Comparison of ENCODE assay signal across 8 cellular contexts in the genomic region with DNA sequence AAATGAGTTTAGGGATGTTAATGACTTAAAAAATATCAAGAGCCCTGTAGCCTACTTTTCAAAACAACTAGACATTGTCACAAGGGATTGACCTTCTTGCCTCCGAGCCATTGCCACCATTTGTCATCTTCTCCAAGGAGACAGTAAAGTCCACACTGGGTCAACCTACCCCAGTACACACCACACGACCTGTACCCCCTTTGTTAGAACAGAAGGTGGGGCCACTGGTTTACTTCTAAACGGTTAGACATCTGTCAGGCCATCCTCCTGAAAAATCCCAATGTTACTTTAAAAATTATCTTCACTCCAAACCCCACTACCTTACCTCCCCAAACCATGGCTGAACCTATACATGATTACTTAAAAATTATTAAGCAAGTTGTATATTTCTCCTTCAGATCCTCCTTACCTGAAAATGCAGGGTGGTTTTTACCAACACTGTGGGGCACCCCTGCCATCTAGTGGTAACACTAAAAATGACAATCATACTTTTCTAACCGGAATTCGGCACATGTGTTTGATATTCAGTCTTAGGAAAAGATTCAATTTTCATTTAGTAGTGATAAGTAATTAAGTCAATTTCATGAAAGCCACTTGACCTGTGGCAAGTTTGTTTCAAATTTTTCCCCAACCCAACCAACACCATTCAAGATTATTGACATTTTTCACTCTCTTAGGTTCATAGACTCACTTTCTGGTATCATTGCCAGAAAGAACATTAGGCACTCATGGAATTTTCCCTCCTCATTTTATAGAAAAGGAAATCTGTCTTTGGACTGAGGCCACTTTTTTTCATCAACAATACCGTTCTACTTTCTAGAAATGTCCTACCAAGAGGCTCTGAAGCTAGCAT.
A peak's percentile ranks its signal among the peaks of the same experiment; 100 is the strongest.
DNase-seq lines count a peak whose midpoint lies in the region; ATAC-seq and TF ChIP-seq lines count a peak whose summit lies in the region.

No MANE protein-coding gene starts in this region.

- peak; percentile 27 for DNase-seq in BE2C
- DNase-seq in HL-60 (ENCODE audit: low read depth in 1 of 2, low spot score in 1 of 2), result peak in 1 of 2 experiments; percentile 10
- DNase-seq in PC-9, result peak in 1 of 2 experiments; percentile 24
- peak; percentile 51 to 57 for DNase-seq in cardiac fibroblast (ENCODE audit: low read depth in 2 of 2)
- DNase-seq in tibial nerve (ENCODE audit: low spot score in 2 of 2), result peak in 1 of 2 donors; percentile 36

- TF ChIP-seq RAD21 in liver (IDR thresholded peaks at IDR 0.05), result peak; percentile 98 to 99

- H3K9ac ChIP-seq in liver (ENCODE audit: low read depth in 1 of 2, low read length in 2 of 2), result no peak overlapping the region

- TF ChIP-seq POLR2A in tibial nerve (IDR thresholded peaks at IDR 0.05), result no peak

- POLR2A ChIA-PET in PC-9 (lab: Charles Lee; ENCODE audit: unreplicated experiment), result no interaction called here

- no peak overlapping the region for H3K27ac ChIP-seq in HL-60 (replicated peaks)
- H3K27ac ChIP-seq in PC-9, result no peak overlapping the region
- H3K27ac ChIP-seq in liver (ENCODE audit: low read depth in 1 of 2, low read length in 2 of 2), result no peak overlapping the region
- no peak overlapping the region for H3K27ac ChIP-seq in tibial nerve

- TF ChIP-seq CTCF in BE2C (IDR thresholded peaks at IDR 0.05; ENCODE audit: low read depth, low read length) (peak; percentile 91), GM12874 (IDR thresholded peaks at IDR 0.05; ENCODE audit: insufficient read depth, low read depth, low read length) (peak; percentile 45; the same call in 1 of the 2 replicates), HL-60 (IDR thresholded peaks at IDR 0.05; ENCODE audit: insufficient read depth, low read length) (peak; percentile 37), PC-9 (conservative IDR thresholded peaks at IDR 0.05) (peak; percentile 97), cardiac fibroblast (IDR thresholded peaks at IDR 0.05; ENCODE audit: low read depth, low read length) (peak; percentile 68), liver (IDR thresholded peaks at IDR 0.05; ENCODE audit: low read depth, low read length, missing input control) (peak; percentile 83), tibial nerve (IDR thresholded peaks at IDR 0.05) (peak; percentile 72 to 84 (median 78))

- H3K79me2 ChIP-seq in PC-9 (ENCODE audit: low read depth), result no peaks in the 10 kb centered on the region

- no peaks in the 10 kb centered on the region for H3K9me2 ChIP-seq in PC-9 (ENCODE audit: insufficient read depth)

- H3K9me3 ChIP-seq in BE2C (no peaks in the 10 kb centered on the region), PC-9 (ENCODE audit: insufficient read depth, low read depth) (no peaks in the 10 kb centered on the region), liver (ENCODE audit: control insufficient read depth in 4 of 4, low read length in 3 of 4) (no peaks in the 10 kb centered on the region), tibial nerve (no peaks in the 10 kb centered on the region)

- no peak for ATAC-seq in HG03045 (IDR thresholded peaks at IDR 0.05; ENCODE audit: unreplicated experiment)

- CTCF ChIA-PET in PC-9 (lab: Charles Lee), result no interaction called here

- no peak overlapping the region for H3K4me2 ChIP-seq in PC-9

- H4K20me1 ChIP-seq in PC-9 (ENCODE audit: insufficient read depth), result no peaks in the 10 kb centered on the region

- no peak for TF ChIP-seq EP300 in tibial nerve (IDR thresholded peaks at IDR 0.05)

- H3K4me1 ChIP-seq in BE2C (no peaks in the 10 kb centered on the region), PC-9 (replicated peaks; ENCODE audit: insufficient read depth) (no peaks in the 10 kb centered on the region), liver (ENCODE audit: control insufficient read depth in 4 of 4, insufficient read depth in 4 of 4, low read length in 3 of 4) (no peaks in the 10 kb centered on the region), tibial nerve (peaks cover 0 to 7% (median 0%) of the 10 kb centered on the region in 4 donors)

- no peaks in the 10 kb centered on the region for H3K36me3 ChIP-seq in BE2C
- no peaks in the 10 kb centered on the region for H3K36me3 ChIP-seq in PC-9 (ENCODE audit: low read depth)
- H3K36me3 ChIP-seq in liver (ENCODE audit: control insufficient read depth in 4 of 4, insufficient read depth in 3 of 4, low read depth in 1 of 4, low read length in 3 of 4), result no peaks in the 10 kb centered on the region
- no peaks in the 10 kb centered on the region for H3K36me3 ChIP-seq in tibial nerve

- H3K4me3 ChIP-seq in BE2C (ENCODE audit: low read depth, low read length), result no peak overlapping the region
- H3K4me3 ChIP-seq in HL-60 (replicated peaks; ENCODE audit: insufficient read depth, low read length), result no peak overlapping the region
- no peak overlapping the region for H3K4me3 ChIP-seq in PC-9
- H3K4me3 ChIP-seq in cardiac fibroblast (replicated peaks in 1 of 2; ENCODE audit: low read depth in 2 of 2, low read length in 2 of 2), result no peak overlapping the region
- no peak overlapping the region for H3K4me3 ChIP-seq in liver (ENCODE audit: low read depth in 1 of 3, low read length in 3 of 3)
- H3K4me3 ChIP-seq in tibial nerve, result no peak overlapping the region

- intact Hi-C loops in PC-9 (cut with micrococcal nuclease; ENCODE audit: unreplicated experiment), result loop anchor here (1.0 to 5.0 kb wide), 4 partner anchors 368 to 1945 kb away; no protein-coding TSS in a partner anchor

- H2AFZ ChIP-seq in PC-9, result no peak overlapping the region

- H3F3A ChIP-seq in PC-9 (ENCODE audit: insufficient read depth, low read depth), result no peaks in the 10 kb centered on the region

- 28% methylated on average over 6 of the region's 6 CpGs for WGBS in liver
- WGBS in tibial nerve, 2 donors, result 31 to 35% methylated on average over 6 of the region's 6 CpGs

- no TSS peak for BruUV-seq in PC-9 (replicated peaks; lab: Mats Ljungman, UMichigan)

- no peaks in the 10 kb centered on the region for H3K27me3 ChIP-seq in BE2C
- no peaks in the 10 kb centered on the region for H3K27me3 ChIP-seq in HL-60 (ENCODE audit: insufficient read depth, poor library complexity, severe bottlenecking)
- H3K27me3 ChIP-seq in PC-9 (ENCODE audit: insufficient read depth, low read depth), result peaks cover 26% of the 10 kb centered on the region; the same call in 1 of the 2 replicates
- H3K27me3 ChIP-seq in liver (ENCODE audit: control insufficient read depth in 4 of 4, insufficient read depth in 4 of 4, low read length in 3 of 4), result no peaks in the 10 kb centered on the region
- no peaks in the 10 kb centered on the region for H3K27me3 ChIP-seq in tibial nerve

TF ChIP-seq in liver, 16 proteins besides CTCF, POLR2A, EP300 and RAD21:
- TF ChIP-seq, protein P1, sequence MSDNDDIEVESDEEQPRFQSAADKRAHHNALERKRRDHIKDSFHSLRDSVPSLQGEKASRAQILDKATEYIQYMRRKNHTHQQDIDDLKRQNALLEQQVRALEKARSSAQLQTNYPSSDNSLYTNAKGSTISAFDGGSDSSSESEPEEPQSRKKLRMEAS (IDR thresholded peaks at IDR 0.05), result no peak
TF ChIP-seq in liver: peak in this region for 0.

Comparison
In these comparisons a context has a peak if more than half of its experiments do, and no peak if none do; other contexts are left out.
1. CTCF ChIP-seq: peak in every context shown above with its lines; median percentile 97 in PC-9; 91 in BE2C; 83 in liver; 78 in tibial nerve; 68 in cardiac fibroblast; 45 in GM12874; 37 in HL-60.